In the genomic region with DNA sequence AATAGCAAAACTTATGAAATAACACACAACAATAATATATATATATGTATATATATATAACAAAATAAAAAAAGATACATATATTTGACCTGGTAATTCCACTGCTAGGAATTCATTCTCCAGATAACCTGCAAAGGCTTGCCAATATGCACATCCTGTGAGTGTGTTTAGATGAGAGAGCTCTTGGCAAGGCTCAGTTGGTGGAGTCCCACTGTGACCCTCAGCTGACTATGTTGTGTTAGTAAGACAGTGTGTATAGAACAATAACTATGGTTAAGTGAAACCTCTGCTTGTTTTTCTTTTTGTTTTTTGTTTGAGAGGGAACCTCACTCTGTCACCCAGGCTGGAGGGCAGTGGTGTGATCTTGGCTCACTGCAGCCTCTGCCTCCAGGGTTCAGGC, we compare ENCODE assay signal across 18 cellular contexts. TPM values are rescaled to one million over a fixed set of nuclear protein-coding genes. Genes with fewer than 3 reads are reported as not detected.
DNase-seq lines count a peak whose midpoint lies in the region; ATAC-seq and TF ChIP-seq lines count a peak whose summit lies in the region.
"Had no signal": no experiment of that assay in that cellular context is flagged by ENCODE, and none has a peak within 500 bp of the region (broad histone marks: within the 10 kb centered on the region; RNA-seq: fewer than 3 reads in every experiment).

No MANE protein-coding gene starts in this region.

- POLR2A ChIA-PET in naive thymus-derived CD8-positive, alpha-beta T cell (lab: Charles Lee), result no interaction called here

- no peaks in the 10 kb centered on the region for H3K9me3 Mint-ChIP-seq in naive thymus-derived CD8-positive, alpha-beta T cell
- H3K9me3 Mint-ChIP-seq in activated naive CD4-positive, alpha-beta T cell treated with anti-CD3 and anti-CD28 coated beads, Interleukin-2, amount 10 ng/mL, durations not matched to agents 7 days and 5 days, result no peaks in the 10 kb centered on the region
- H3K9me3 Mint-ChIP-seq: CD4-positive, alpha-beta T cell; GM23338 had no signal

- ATAC-seq in naive thymus-derived CD8-positive, alpha-beta T cell, result no peak
- no peak for ATAC-seq in GM18858 (IDR thresholded peaks at IDR 0.05; ENCODE audit: unreplicated experiment)
- ATAC-seq: GM23338, K562 had no signal

- CTCF ChIA-PET in activated naive CD4-positive, alpha-beta T cell treated with anti-CD3 and anti-CD28 coated beads, Interleukin-2, amount 10 ng/mL, durations not matched to agents 7 days and 5 days (lab: Charles Lee), result interaction anchor here (1.2 kb wide), 1 partner anchor 12 kb away, joined by 3 read pairs; no protein-coding TSS in a partner anchor

- no peaks in the 10 kb centered on the region for H3K27me3 Mint-ChIP-seq in naive thymus-derived CD8-positive, alpha-beta T cell
- H3K27me3 Mint-ChIP-seq in activated naive CD4-positive, alpha-beta T cell treated with anti-CD3 and anti-CD28 coated beads, Interleukin-2, amount 10 ng/mL, durations not matched to agents 7 days and 5 days, result no peaks in the 10 kb centered on the region
- H3K27me3 Mint-ChIP-seq: CD4-positive, alpha-beta T cell had no signal

- peaks cover 0 to 3% (median 2%) of the 10 kb centered on the region in 4 donors for H3K4me1 Mint-ChIP-seq in naive thymus-derived CD8-positive, alpha-beta T cell
- H3K4me1 Mint-ChIP-seq in activated naive CD4-positive, alpha-beta T cell treated with anti-CD3 and anti-CD28 coated beads, Interleukin-2, amount 10 ng/mL, durations not matched to agents 7 days and 5 days, result peaks cover 2% of the 10 kb centered on the region
- H3K4me1 Mint-ChIP-seq: GM23338 had no signal

- H3K4me3 ChIP-seq in fibroblast of pulmonary artery (replicated peaks; ENCODE audit: low read depth, low read length), result no peak overlapping the region
- H3K4me3 ChIP-seq: GM23338, K562, PC-9 had no signal

- H3K36me3 Mint-ChIP-seq in naive thymus-derived CD8-positive, alpha-beta T cell, result no peaks in the 10 kb centered on the region
- H3K36me3 Mint-ChIP-seq in activated naive CD4-positive, alpha-beta T cell treated with anti-CD3 and anti-CD28 coated beads, Interleukin-2, amount 10 ng/mL, durations not matched to agents 7 days and 5 days, result peaks cover 3% of the 10 kb centered on the region

- H3K27ac Mint-ChIP-seq in naive thymus-derived CD8-positive, alpha-beta T cell, result no peak overlapping the region
- no peak overlapping the region for H3K27ac Mint-ChIP-seq in activated naive CD4-positive, alpha-beta T cell treated with anti-CD3 and anti-CD28 coated beads, Interleukin-2, amount 10 ng/mL, durations not matched to agents 7 days and 5 days
- H3K27ac Mint-ChIP-seq: CD4-positive, alpha-beta T cell; GM23338 had no signal

- in situ Hi-C loops in G401 (cut with HindIII; ENCODE audit: low sequenced_read_pairs), result no loop called here

- DNase-seq in G401 (ENCODE audit: low spot score) (peak; percentile 77), NCI-H2029 (lab: John Stamatoyannopoulos, UW) (peak; percentile 7), brain pericyte (ENCODE audit: low read depth, low spot score) (peak; percentile 30), fibroblast of pulmonary artery (ENCODE audit: low read depth) (peak; percentile 33), glomerular visceral epithelial cell (ENCODE audit: extremely low spot score) (no peak)
- DNase-seq in naive thymus-derived CD8-positive, alpha-beta T cell, result no peak
- no peak for DNase-seq in activated naive CD4-positive, alpha-beta T cell treated with anti-CD3 and anti-CD28 coated beads, Interleukin-2, amount 10 ng/mL, durations not matched to agents 7 days and 5 days
- DNase-seq: ACHN; CD4-positive, alpha-beta T cell; DMS79 treated with DMSO at 0.1 percent for 48 hours; GDM1; NCI-H1048; NCI-H187; NCI-H226; PC-9 had no signal

- no peak for TF ChIP-seq CTCF in fibroblast of pulmonary artery (IDR thresholded peaks at IDR 0.05; ENCODE audit: low read length, missing control alignments)

- no peak overlapping the region for H3K4me3 Mint-ChIP-seq in naive thymus-derived CD8-positive, alpha-beta T cell
- no peak overlapping the region for H3K4me3 Mint-ChIP-seq in activated naive CD4-positive, alpha-beta T cell treated with anti-CD3 and anti-CD28 coated beads, Interleukin-2, amount 10 ng/mL, durations not matched to agents 7 days and 5 days
- H3K4me3 Mint-ChIP-seq: CD4-positive, alpha-beta T cell; GM23338 had no signal

RNA-seq across cellular contexts. Expression of gene RBMX, which starts 39.5 kb away (rescaled TPM):
- 433 and 563 TPM in 2 replicates for total RNA-seq in G401 (2014; rRNA removed; shearing (Covaris generic))
- 100 to 1,000 TPM; 261 to 285 TPM for total RNA-seq in naive thymus-derived CD8-positive, alpha-beta T cell
- 100 to 1,000 TPM; 160 to 207 (median 169) TPM for polyA plus RNA-seq in naive thymus-derived CD8-positive, alpha-beta T cell

Comparison
In these comparisons a context has a peak if more than half of its experiments do, and no peak if none do; other contexts are left out.
1. DNase-seq: peak in G401 (single experiment), NCI-H2029 (single experiment), brain pericyte (single experiment) and fibroblast of pulmonary artery (single experiment); none in glomerular visceral epithelial cell (single experiment), naive thymus-derived CD8-positive, alpha-beta T cell (0 of 10) and activated naive CD4-positive, alpha-beta T cell treated with anti-CD3 and anti-CD28 coated beads, Interleukin-2, amount 10 ng/mL, durations not matched to agents 7 days and 5 days (single experiment).